In genomic region chrX:10117301-10117700, GRCh38 we compare ENCODE assay signal across 24 cellular contexts.
"Had no signal": no experiment of that assay in that cellular context is flagged by ENCODE, and none has a peak within 500 bp of the region (broad histone marks: within the 10 kb centered on the region; RNA-seq: fewer than 3 reads in every experiment).

No MANE protein-coding gene starts in this region.

- H3K27ac ChIP-seq: SK-N-MC, VCaP had no signal

- DNase-seq: activated CD4-positive, alpha-beta memory T cell treated with anti-CD3 and anti-CD28 coated beads, Interleukin-2, amount 10 ng/mL, durations not matched to agents 7 days and 5 days; activated CD4-positive, alpha-beta T cell treated with anti-CD3 and anti-CD28 coated beads for 36 hours; activated CD4-positive, alpha-beta T cell treated with anti-CD3 and anti-CD28 coated beads, Interleukin-2, amount 50 U/mL, for 1 hour; activated gamma-delta T cell; activated naive CD4-positive, alpha-beta T cell treated with anti-CD3 and anti-CD28 coated beads for 36 hours; activated T-cell treated with anti-CD3 and anti-CD28 coated beads for 4 hours; activated T-cell treated with anti-CD3 and anti-CD28 coated beads, Interleukin-2, amount 50 U/mL, for 48 hours; amygdala; Kasumi-1; NCI-H1048; NCI-H146; NCI-H1930; NCI-H2107; NCI-H2171 treated with DMSO at 0.1 percent for 48 hours; NCI-H226; NCI-H524; RPMI8226; T-helper 1 cell had no signal

- H3K4me3 ChIP-seq: K562, SK-N-MC had no signal

- ATAC-seq: activated CD4-positive, alpha-beta T cell treated with anti-CD3 and anti-CD28 coated beads for 36 hours; activated T-helper 17 cell treated with anti-CD3 and anti-CD28 coated beads, Interleukin-2, amount 50 U/mL, for 72 hours; K562; Panc1; Right ventricle myocardium inferior had no signal
